ENCODE assay signal across 25 cellular contexts in genomic region chr11:72297828-72298227, GRCh38. TPM values are rescaled to one million over a fixed set of nuclear protein-coding genes. Genes with fewer than 3 reads are reported as not detected.
DNase-seq lines count a peak whose midpoint lies in the region; ATAC-seq and TF ChIP-seq lines count a peak whose summit lies in the region.
"Had no signal": no experiment of that assay in that cellular context is flagged by ENCODE, and none has a peak within 500 bp of the region (broad histone marks: within the 10 kb centered on the region; RNA-seq: fewer than 3 reads in every experiment).

No MANE protein-coding gene starts in this region.

- no peak overlapping the region for H3K27ac Mint-ChIP-seq in activated T-helper 17 cell treated with anti-CD3 and anti-CD28 coated beads, Interleukin-2, amount 50 U/mL, for 72 hours

- no peak overlapping the region for H3K4me3 Mint-ChIP-seq in activated T-helper 17 cell treated with anti-CD3 and anti-CD28 coated beads, Interleukin-2, amount 50 U/mL, for 72 hours
- H3K4me3 Mint-ChIP-seq: CD8-positive, alpha-beta memory T cell had no signal

- intact Hi-C loops in sciatic nerve (cut with DNase I), result no loop called here

- H3K9me3 Mint-ChIP-seq in activated T-helper 17 cell treated with anti-CD3 and anti-CD28 coated beads, Interleukin-2, amount 50 U/mL, for 72 hours, result no peaks in the 10 kb centered on the region
- H3K9me3 Mint-ChIP-seq: CD8-positive, alpha-beta memory T cell had no signal

- ATAC-seq in left lobe of liver (no peak), sciatic nerve (no peak)
- ATAC-seq in activated T-helper 17 cell treated with anti-CD3 and anti-CD28 coated beads, Interleukin-2, amount 50 U/mL, for 72 hours (replicated peaks), result no peak
- ATAC-seq: HepG2, K562, SK-N-SH treated with all-trans-retinoic acid at 6 μM for 48 hours had no signal

- H3K27me3 Mint-ChIP-seq in activated T-helper 17 cell treated with anti-CD3 and anti-CD28 coated beads, Interleukin-2, amount 50 U/mL, for 72 hours, result no peaks in the 10 kb centered on the region
- H3K27me3 Mint-ChIP-seq: CD8-positive, alpha-beta memory T cell had no signal

- no peak for TF ChIP-seq CTCF in GM20000 (IDR thresholded peaks at IDR 0.05; ENCODE audit: extremely low read depth, missing control alignments)

- H3K4me1 Mint-ChIP-seq in activated T-helper 17 cell treated with anti-CD3 and anti-CD28 coated beads, Interleukin-2, amount 50 U/mL, for 72 hours, result no peaks in the 10 kb centered on the region
- H3K4me1 Mint-ChIP-seq: CD8-positive, alpha-beta memory T cell had no signal

- H3K36me3 Mint-ChIP-seq in activated T-helper 17 cell treated with anti-CD3 and anti-CD28 coated beads, Interleukin-2, amount 50 U/mL, for 72 hours (ENCODE audit: low read depth), result peaks cover 12% of the 10 kb centered on the region

- DNase-seq in activated CD8-positive, alpha-beta memory T cell treated with anti-CD3 and anti-CD28 coated beads for 24 hours, result peak; percentile 38
- no peak for DNase-seq in activated CD8-positive, alpha-beta memory T cell treated with anti-CD3 and anti-CD28 coated beads, Interleukin-2, amount 50 U/mL, for 48 hours
- DNase-seq in GM20000 (ENCODE audit: low spot score) (peak; percentile 17), left lobe of liver (ENCODE audit: low spot score) (peak; percentile 36), sciatic nerve (ENCODE audit: low spot score) (no peak), NCI-H524 treated with DMSO at 0.1 percent for 48 hours (lab: John Stamatoyannopoulos, UW) (no peak), HUDEP-2 (lab: John Stamatoyannopoulos, UW; ENCODE audit: unreplicated experiment in 76 of 76) (no peak)
- DNase-seq: 8988T; Calu3; CD8-positive, alpha-beta memory T cell; GDM1; MG63; NCI-H1417 treated with DMSO at 0.1 percent for 48 hours; NCI-H187 treated with DMSO at 0.1 percent for 48 hours; NCI-H2107; NCI-H774; NK-92 treated with Interleukin-12 subunit alpha and Interleukin-12 subunit beta, amount 100 ng/mL, for 24 hours; Peyer's patch had no signal

RNA-seq across cellular contexts. Expression of gene PHOX2A, which starts 53.9 kb away (rescaled TPM):
- total RNA-seq in left lobe of liver (not detected), sciatic nerve (not detected)
- total RNA-seq in activated T-helper 17 cell treated with anti-CD3 and anti-CD28 coated beads, Interleukin-2, amount 50 U/mL, for 72 hours, result not detected
- total RNA-seq: Calu3; CD8-positive, alpha-beta memory T cell; H4; HepG2; K562; LHCN-M2; NCI-H460; Peyer's patch had no signal

Comparison
In these comparisons a context has a peak if more than half of its experiments do, and no peak if none do; other contexts are left out.
1. DNase-seq: peak in activated CD8-positive, alpha-beta memory T cell treated with anti-CD3 and anti-CD28 coated beads for 24 hours (single experiment), GM20000 (single experiment) and left lobe of liver (single experiment); none in activated CD8-positive, alpha-beta memory T cell treated with anti-CD3 and anti-CD28 coated beads, Interleukin-2, amount 50 U/mL, for 48 hours (single experiment), sciatic nerve (single experiment), NCI-H524 treated with DMSO at 0.1 percent for 48 hours (single experiment) and HUDEP-2 (0 of 76).